In genomic region chr16:31472559-31473203, GRCh38 we compare ENCODE assay signal across 1 cellular context.
TF ChIP-seq lines count a peak whose summit lies in the region.

No MANE protein-coding gene starts in this region.

TF ChIP-seq in HEK293, 187 proteins besides CTCF, POLR2A, EP300 and RAD21 (continued from another document):
- TF ChIP-seq ZNF280C (tag by site-specific recombination; IDR thresholded peaks at IDR 0.05) (no peak), ZNF514 (tag by site-specific recombination; IDR thresholded peaks at IDR 0.05) (no peak)
